In genomic region chr1:3456449-3456963, GRCh38 we compare ENCODE assay signal across 33 cellular contexts. TPM values are rescaled to one million over a fixed set of nuclear protein-coding genes. Genes with fewer than 3 reads are reported as not detected.
DNase-seq lines count a peak whose midpoint lies in the region; FAIRE-seq and TF ChIP-seq lines count a peak whose summit lies in the region.
"Had no signal": no experiment of that assay in that cellular context is flagged by ENCODE, and none has a peak within 500 bp of the region (broad histone marks: within the 10 kb centered on the region; RNA-seq: fewer than 3 reads in every experiment).

No MANE protein-coding gene starts in this region.

- no peaks in the 10 kb centered on the region for H3K27me3 Mint-ChIP-seq in progenitor cell of endocrine pancreas
- peaks cover 9% of the 10 kb centered on the region for H3K27me3 Mint-ChIP-seq in T-helper 2 cell treated with Interferon-gamma antibody and Interleukin-4, amounts not matched to agents 5 μg/mL and 100 μg/mL, for 36 hours (ENCODE audit: low read depth)

- no peak for TF ChIP-seq POLR2A in H1 (IDR thresholded peaks at IDR 0.05; ENCODE audit: control extremely low read depth in 1 of 2, low read depth in 2 of 2, low read length in 2 of 2)

- no peak overlapping the region for H3K4me3 ChIP-seq in H1 (ENCODE audit: extremely low read depth in 1 of 4, insufficient read depth in 2 of 4, low read depth in 3 of 4, low read length in 4 of 4)
- H3K4me3 ChIP-seq in effector memory CD4-positive, alpha-beta T cell (ENCODE audit: insufficient read depth, low read depth, low read length, poor library complexity, severe bottlenecking), result no peak overlapping the region
- H3K4me3 ChIP-seq: A549, esophagus squamous epithelium, heart right ventricle, right lobe of liver, SJCRH30 had no signal

- H2AK5ac ChIP-seq in H1 (ENCODE audit: low read depth, low read length), result no peak overlapping the region

- no peak overlapping the region for H3K56ac ChIP-seq in H1 (replicated peaks; ENCODE audit: insufficient read length, low read depth, low read length)

- TF ChIP-seq CTCF in 22Rv1 (IDR thresholded peaks at IDR 0.05) (no peak), H1 (IDR thresholded peaks at IDR 0.05; ENCODE audit: control extremely low read depth in 1 of 3, insufficient read depth in 1 of 3, low read depth in 1 of 3, low read length in 3 of 3) (no peak), progenitor cell of endocrine pancreas (IDR thresholded peaks at IDR 0.05; ENCODE audit: unreplicated experiment) (no peak)

- no peak overlapping the region for H2BK20ac ChIP-seq in H1 (ENCODE audit: low read length)

- H3K27ac ChIP-seq in 22Rv1 (peak overlapping the region; percentile 12; the same call in 1 of the 2 replicates), H1 (ENCODE audit: low read depth, low read length) (no peak overlapping the region)
- H3K27ac ChIP-seq in effector memory CD4-positive, alpha-beta T cell (ENCODE audit: insufficient read depth, low read length, poor library complexity, severe bottlenecking), result no peak overlapping the region
- H3K27ac ChIP-seq: A549, foreskin keratinocyte, heart right ventricle, parathyroid adenoma, right lobe of liver, SJCRH30 had no signal

- peak overlapping the region; percentile 84 for H3K4me3 Mint-ChIP-seq in progenitor cell of endocrine pancreas (ENCODE audit: low read depth)
- no peak overlapping the region for H3K4me3 Mint-ChIP-seq in T-helper 2 cell treated with Interferon-gamma antibody and Interleukin-4, amounts not matched to agents 5 μg/mL and 100 μg/mL, for 36 hours
- H3K4me3 Mint-ChIP-seq: activated CD4-positive, alpha-beta memory T cell treated with anti-CD3 and anti-CD28 coated beads for 36 hours; dendritic cell treated with granulocyte-macrophage colony-stimulating factor and Interleukin-4, amounts not matched to agents 40 ng/mL and 50 ng/mL, for 4 days had no signal

- no peak overlapping the region for H2BK15ac ChIP-seq in H1 (ENCODE audit: low read length)

- H3K36me3 Mint-ChIP-seq in progenitor cell of endocrine pancreas (ENCODE audit: insufficient read depth), result no peaks in the 10 kb centered on the region
- no peaks in the 10 kb centered on the region for H3K36me3 Mint-ChIP-seq in T-helper 2 cell treated with Interferon-gamma antibody and Interleukin-4, amounts not matched to agents 5 μg/mL and 100 μg/mL, for 36 hours (ENCODE audit: low read depth)
- H3K36me3 Mint-ChIP-seq: activated CD4-positive, alpha-beta memory T cell treated with anti-CD3 and anti-CD28 coated beads for 36 hours had no signal

- no peak overlapping the region for H2BK120ac ChIP-seq in H1 (replicated peaks; ENCODE audit: low read depth, low read length)

- peaks cover 5% of the 10 kb centered on the region; the same call in 1 of the 2 replicates for H3K79me1 ChIP-seq in H1 (ENCODE audit: low read depth, low read length)

- no peak overlapping the region for H2AFZ ChIP-seq in H1 (ENCODE audit: low read length)
- H2AFZ ChIP-seq: GM23338, parathyroid adenoma had no signal

- H4K8ac ChIP-seq in H1 (ENCODE audit: extremely low read depth, insufficient read depth, low read length), result peak overlapping the region; percentile 57

- no peaks in the 10 kb centered on the region for H3K9me3 ChIP-seq in H1 (ENCODE audit: insufficient read depth in 2 of 2, low read depth in 1 of 2, low read length in 1 of 2)
- H3K9me3 ChIP-seq in effector memory CD4-positive, alpha-beta T cell (ENCODE audit: control insufficient read depth, low read length), result no peaks in the 10 kb centered on the region
- H3K9me3 ChIP-seq: A549, esophagus squamous epithelium, heart right ventricle, right lobe of liver, SJCRH30 had no signal

- 88% methylated on average over 12 of the region's 12 CpGs; no CpG with 5 or more reads in 1 of the 2 experiments for WGBS in H1 (ENCODE audit: extremely low coverage in 1 of 2, insufficient coverage in 1 of 2, insufficient read length in 1 of 2, insufficient replicate concordance in 2 of 2, low coverage in 1 of 2, low lambda C conversion rate in 2 of 2, missing lambda C conversion rate in 1 of 2), 2 experiments

- H3K4me1 Mint-ChIP-seq in progenitor cell of endocrine pancreas (ENCODE audit: low read depth), result peaks cover 20% of the 10 kb centered on the region
- no peaks in the 10 kb centered on the region for H3K4me1 Mint-ChIP-seq in T-helper 2 cell treated with Interferon-gamma antibody and Interleukin-4, amounts not matched to agents 5 μg/mL and 100 μg/mL, for 36 hours (ENCODE audit: low read depth)

- H4K20me1 ChIP-seq in H1 (replicated peaks in 1 of 2; ENCODE audit: control insufficient read depth in 1 of 2, insufficient read depth in 2 of 2, low read length in 2 of 2), result peaks cover 3 to 11% of the 10 kb centered on the region in 2 experiments

- H4K91ac ChIP-seq in H1 (replicated peaks; ENCODE audit: insufficient read length, low read length), result peak overlapping the region; percentile 22

- no peak overlapping the region for H3K27ac Mint-ChIP-seq in progenitor cell of endocrine pancreas
- H3K27ac Mint-ChIP-seq in T-helper 2 cell treated with Interferon-gamma antibody and Interleukin-4, amounts not matched to agents 5 μg/mL and 100 μg/mL, for 36 hours, result no peak overlapping the region
- H3K27ac Mint-ChIP-seq: activated CD4-positive, alpha-beta memory T cell treated with anti-CD3 and anti-CD28 coated beads for 36 hours; activated naive CD8-positive, alpha-beta T cell treated with anti-CD3 and anti-CD28 coated beads, Interleukin-2, amount 50 U/mL, for 24 hours; dendritic cell treated with granulocyte-macrophage colony-stimulating factor and Interleukin-4, amounts not matched to agents 40 ng/mL and 50 ng/mL, for 4 days; GM23338 had no signal

- DNase-seq in NCI-H526 (lab: John Stamatoyannopoulos, UW) (peak; percentile 68 to 89), H1 (ENCODE audit: low read depth in 1 of 2, low spot score in 2 of 2) (no peak), progenitor cell of endocrine pancreas (ENCODE audit: low spot score, unreplicated experiment) (no peak), NCI-H2029 treated with DMSO at 0.1 percent for 48 hours (lab: John Stamatoyannopoulos, UW) (no peak), amniotic stem cell (lab: John Stamatoyannopoulos, UW) (no peak)
- DNase-seq in T-helper 2 cell treated with Interferon-gamma antibody and Interleukin-4, amounts not matched to agents 5 μg/mL and 100 μg/mL, for 36 hours (ENCODE audit: low spot score), result no peak
- DNase-seq in effector memory CD4-positive, alpha-beta T cell, result no peak
- DNase-seq: activated CD4-positive, alpha-beta memory T cell treated with anti-CD3 and anti-CD28 coated beads for 36 hours; activated CD4-positive, CD25-positive, alpha-beta regulatory T cell treated with anti-CD3 and anti-CD28 coated beads, Interleukin-2, amount 50 U/mL, for 72 hours; activated naive CD4-positive, alpha-beta T cell; activated naive CD8-positive, alpha-beta T cell treated with anti-CD3 and anti-CD28 coated beads, Interleukin-2, amount 50 U/mL, for 24 hours; caudate nucleus; esophagus squamous epithelium; foreskin keratinocyte; Kasumi-1; NCI-H1417 treated with DMSO at 0.1 percent for 48 hours; NCI-H2081; NCI-H226; NCI-H748 treated with DMSO at 0.1 percent for 48 hours; SJCRH30; stimulated activated CD4-positive, alpha-beta T cell treated with anti-CD3 and anti-CD28 coated beads, Interleukin-12 subunit alpha, Interleukin-12 subunit beta, amount 100 ng/mL, for 4 hours; stimulated activated CD4-positive, alpha-beta T cell treated with anti-CD3 and anti-CD28 coated beads, Interleukin-2, amount 100 ng/mL, for 48 hours; T-helper 1 cell had no signal

- peak overlapping the region; percentile 3; the same call in 1 of the 2 replicates for H2BK12ac ChIP-seq in H1 (ENCODE audit: low read depth, low read length)

- H4K5ac ChIP-seq in H1 (ENCODE audit: insufficient read length, low read depth, low read length), result no peak overlapping the region

- peaks cover 0 to 20% (median 16%) of the 10 kb centered on the region in 4 experiments; a peak in 6 of 7 replicates for H3K4me1 ChIP-seq in H1 (replicated peaks in 1 of 4; ENCODE audit: control insufficient read depth in 3 of 4, insufficient read depth in 4 of 4, low read length in 3 of 4)
- peaks cover 15% of the 10 kb centered on the region for H3K4me1 ChIP-seq in effector memory CD4-positive, alpha-beta T cell (ENCODE audit: control insufficient read depth, insufficient read depth, low read length, poor library complexity, severe bottlenecking)

- no peak for TF ChIP-seq EP300 in H1 (IDR thresholded peaks at IDR 0.05; ENCODE audit: borderline replicate concordance in 1 of 2, low read depth in 2 of 2, low read length in 2 of 2)

- peaks cover 0 to 13% of the 10 kb centered on the region in 2 experiments; a peak in 1 of 4 replicates for H3K79me2 ChIP-seq in H1 (ENCODE audit: control insufficient read depth in 1 of 2, insufficient read depth in 2 of 2, low read length in 2 of 2)
- H3K79me2 ChIP-seq: parathyroid adenoma had no signal

- peaks cover 3% of the 10 kb centered on the region; the same call in 1 of the 2 replicates for H3K23me2 ChIP-seq in H1 (ENCODE audit: low read depth, low read length)

- CTCF ChIA-PET in H1 (lab: Charles Lee; ENCODE audit: partially characterized antibody), result interaction anchor here (0.8 to 1.5 kb wide), 7 partner anchors 15 to 162 kb away, joined by 3 to 6 read pairs (median 4); no protein-coding TSS in a partner anchor

- peaks cover 0 to 3% (median 0%) of the 10 kb centered on the region in 4 experiments; a peak in 1 of 7 replicates for H3K27me3 ChIP-seq in H1 (replicated peaks in 1 of 4; ENCODE audit: control insufficient read depth in 3 of 4, extremely low read depth in 1 of 4, insufficient read depth in 3 of 4, low read length in 3 of 4)
- H3K27me3 ChIP-seq in effector memory CD4-positive, alpha-beta T cell (replicated peaks; ENCODE audit: control insufficient read depth, insufficient read depth, low read length, poor library complexity, severe bottlenecking), result peaks cover 5% of the 10 kb centered on the region
- H3K27me3 ChIP-seq: foreskin keratinocyte, right lobe of liver had no signal

- H3K4me2 ChIP-seq in H1 (ENCODE audit: insufficient read depth in 1 of 2, low read depth in 2 of 2, low read length in 2 of 2), result peak overlapping the region in 1 of 2 experiments; percentile 4; a peak in 1 of 4 replicates
- H3K4me2 ChIP-seq: A549 had no signal

- no peak for FAIRE-seq in H1 (lab: Jason Lieb, UNC)
- FAIRE-seq: A549, endometrium, GM18507, kidney had no signal

- no peak overlapping the region for H3K4ac ChIP-seq in H1 (replicated peaks; ENCODE audit: insufficient read length, low read depth, low read length)

- POLR2A ChIA-PET in H1 (lab: Charles Lee; ENCODE audit: partially characterized antibody), result interaction anchor here (0.9 to 1.4 kb wide), 4 partner anchors 15 to 176 kb away, joined by 3 to 5 read pairs (median 4); no protein-coding TSS in a partner anchor

- H3K9me3 Mint-ChIP-seq in progenitor cell of endocrine pancreas (ENCODE audit: low read depth), result no peaks in the 10 kb centered on the region
- H3K9me3 Mint-ChIP-seq in T-helper 2 cell treated with Interferon-gamma antibody and Interleukin-4, amounts not matched to agents 5 μg/mL and 100 μg/mL, for 36 hours, result no peaks in the 10 kb centered on the region
- H3K9me3 Mint-ChIP-seq: activated CD4-positive, alpha-beta memory T cell treated with anti-CD3 and anti-CD28 coated beads for 36 hours; activated naive CD8-positive, alpha-beta T cell treated with anti-CD3 and anti-CD28 coated beads, Interleukin-2, amount 50 U/mL, for 24 hours; dendritic cell treated with granulocyte-macrophage colony-stimulating factor and Interleukin-4, amounts not matched to agents 40 ng/mL and 50 ng/mL, for 4 days; GM23338 had no signal

- no peak overlapping the region for H3K14ac ChIP-seq in H1 (ENCODE audit: insufficient read length)

- H3K9ac ChIP-seq in H1 (replicated peaks in 1 of 4; ENCODE audit: extremely low read depth in 1 of 4, low read depth in 3 of 4, low read length in 3 of 4), result no peak overlapping the region
- H3K9ac ChIP-seq: parathyroid adenoma had no signal

- no peak overlapping the region for H2BK5ac ChIP-seq in H1 (ENCODE audit: low read depth, low read length)

- no peak for TF ChIP-seq RAD21 in H1 (IDR thresholded peaks at IDR 0.05 in 1 of 2, conservative IDR thresholded peaks at IDR 0.05 in 1 of 2; ENCODE audit: low read depth in 2 of 2, low read length in 2 of 2)

- no peaks in the 10 kb centered on the region for H3K36me3 ChIP-seq in H1 (ENCODE audit: control insufficient read depth in 2 of 4, insufficient read depth in 4 of 4, low read length in 3 of 4)
- H3K36me3 ChIP-seq in effector memory CD4-positive, alpha-beta T cell (ENCODE audit: control insufficient read depth, insufficient read depth, low read length), result no peaks in the 10 kb centered on the region
- H3K36me3 ChIP-seq: esophagus squamous epithelium, heart right ventricle, right lobe of liver, SJCRH30 had no signal

- no peak overlapping the region for H3K18ac ChIP-seq in H1 (ENCODE audit: extremely low read depth, low read length)

- H3K23ac ChIP-seq in H1 (ENCODE audit: insufficient read length), result no peak overlapping the region

RNA-seq across cellular contexts. Expression of gene ARHGEF16, which starts 2.0 kb away (rescaled TPM):
- total RNA-seq in H1 (2021; fragmentation: NEBNext Ultra II Directional; extraction: Animal tissue kit (Norgen Biotek cat#: 25700)), result 20.0 and 20.7 TPM in 2 replicates
- 18.3 and 25.0 TPM in 2 replicates for polyA plus RNA-seq in H1 (2011; rRNA removed)
- 20.5 TPM for polyA plus RNA-seq in H1 (2011; cell fraction: cytosol; rRNA removed)
- polyA plus RNA-seq in H1 (2011; cell fraction: nucleus; rRNA removed), result 55.6 TPM
- polyA plus RNA-seq in H1 (2012, experiment 1 of 2), result 11.4 to 18.1 TPM (median 16.6 TPM) in 4 replicates
- polyA plus RNA-seq in H1 (2012, experiment 2 of 2), result 15.7 TPM
- 8.9 TPM for polyA plus RNA-seq in H1 (2013, experiment 1 of 2)
- 7.8 TPM for polyA plus RNA-seq in H1 (2013, experiment 2 of 2)
- polyA minus RNA-seq in H1 (2011; rRNA and poly(A)+ RNA removed), result 32.5 and 33.4 TPM in 2 replicates
- 10.1 TPM for polyA minus RNA-seq in H1 (2011; cell fraction: cytosol; rRNA and poly(A)+ RNA removed)
- polyA minus RNA-seq in H1 (2011; cell fraction: nucleus; rRNA and poly(A)+ RNA removed), result 24.2 TPM
- total RNA-seq in progenitor cell of endocrine pancreas, result 60.5 and 63.6 TPM in 2 replicates

Comparison
In these comparisons a context has a peak if more than half of its experiments do, and no peak if none do; other contexts are left out.
1. DNase-seq: peak in NCI-H526 (2 of 2); none in H1 (0 of 2), progenitor cell of endocrine pancreas (single experiment), T-helper 2 cell treated with Interferon-gamma antibody and Interleukin-4, amounts not matched to agents 5 μg/mL and 100 μg/mL, for 36 hours (single experiment), NCI-H2029 treated with DMSO at 0.1 percent for 48 hours (single experiment), amniotic stem cell (single experiment) and effector memory CD4-positive, alpha-beta T cell (0 of 3).